Comparison of ENCODE assay signal across 14 cellular contexts in the genomic region with DNA sequence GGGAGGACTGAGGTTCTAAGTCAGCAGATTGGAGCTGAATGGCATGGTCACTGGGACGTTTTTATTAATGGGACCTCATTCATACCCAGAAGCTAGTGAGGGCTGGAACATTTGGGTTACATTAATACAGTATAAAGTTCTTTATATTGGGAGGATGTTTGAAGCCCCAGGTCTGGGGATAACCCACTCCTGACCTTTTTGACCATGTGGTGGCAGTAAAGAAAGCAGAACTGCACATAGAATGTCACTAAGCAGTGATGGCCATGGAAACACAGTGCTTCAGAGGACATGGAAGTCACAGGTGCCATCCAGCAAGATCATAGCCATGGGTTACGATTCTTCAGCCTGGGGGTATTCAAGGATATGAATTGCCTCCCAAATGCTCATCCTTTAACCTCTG.
DNase-seq lines count a peak whose midpoint lies in the region; ATAC-seq, FAIRE-seq and TF ChIP-seq lines count a peak whose summit lies in the region.
"Had no signal": no experiment of that assay in that cellular context is flagged by ENCODE, and none has a peak within 500 bp of the region (broad histone marks: within the 10 kb centered on the region; RNA-seq: fewer than 3 reads in every experiment).

No MANE protein-coding gene starts in this region.

- no peaks in the 10 kb centered on the region for H3K4me1 ChIP-seq in GM12878 (ENCODE audit: control insufficient read depth, insufficient read depth, low read length)
- no peaks in the 10 kb centered on the region for H3K4me1 ChIP-seq in upper lobe of left lung

- no peak for DNase-seq in GM12878 (ENCODE audit: low read depth, low spot score)
- DNase-seq in upper lobe of left lung: no peak
- no peak for DNase-seq in DMS153 treated with DMSO at 0.1 percent for 48 hours (lab: John Stamatoyannopoulos, UW; ENCODE audit: unreplicated experiment)
- DNase-seq in NCI-H774 (lab: John Stamatoyannopoulos, UW): no peak
- DNase-seq: activated B cell treated with CpG ODN at 0.5 μM for 24 hours; activated CD8-positive, alpha-beta memory T cell treated with anti-CD3 and anti-CD28 coated beads, Interleukin-2, amount 50 U/mL, for 48 hours; kidney glomerular epithelial cell; NCI-H187; SK-N-SH had no signal

- H3K27me3 ChIP-seq in GM12878 (replicated peaks in 1 of 2; ENCODE audit: control insufficient read depth in 2 of 2, insufficient read depth in 2 of 2, low read length in 1 of 2): no peaks in the 10 kb centered on the region; a peak in 1 of 4 replicates
- no peaks in the 10 kb centered on the region for H3K27me3 ChIP-seq in upper lobe of left lung

- no peak overlapping the region for H3K27ac ChIP-seq in 22Rv1
- no peak overlapping the region for H3K27ac ChIP-seq in GM12878 (ENCODE audit: control insufficient read depth, insufficient read depth)
- no peak overlapping the region for H3K27ac ChIP-seq in upper lobe of left lung

- TF ChIP-seq CTCF in 22Rv1 (IDR thresholded peaks at IDR 0.05) (peak; percentile 21), GM12878 (IDR thresholded peaks at IDR 0.05 in 2 of 3, conservative IDR thresholded peaks at IDR 0.05 in 1 of 3; ENCODE audit: control insufficient read depth in 2 of 3, extremely low read depth in 1 of 3, insufficient read depth in 1 of 3, low read depth in 3 of 3, low read length in 3 of 3) (peak in 1 of 3 experiments; percentile 42; a peak in 3 of 6 replicates), upper lobe of left lung (IDR thresholded peaks at IDR 0.05) (no peak)

- no peak overlapping the region for H2AFZ ChIP-seq in GM12878 (ENCODE audit: control insufficient read depth, low read depth, low read length)

- in situ Hi-C loops in GM12878 (cut with MboI): no loop called here

- H3K4me2 ChIP-seq in GM12878 (ENCODE audit: control insufficient read depth, insufficient read depth): no peak overlapping the region
- H3K4me2 ChIP-seq: SK-N-SH had no signal

- FAIRE-seq in GM12878 (lab: Jason Lieb, UNC): no peak
- FAIRE-seq: D721Med had no signal

- H3K9ac ChIP-seq in GM12878 (ENCODE audit: control insufficient read depth, insufficient read depth, low read length): no peak overlapping the region
- H3K9ac ChIP-seq: SK-N-SH had no signal

- SMC1A ChIA-PET in GM12878 (lab: Charles Lee; ENCODE audit: uncharacterized antibody, unreplicated experiment): interaction anchor here (1.1 to 1.7 kb wide), 3 partner anchors 11 to 701 kb away, joined by 3 to 8 read pairs (median 5); no protein-coding TSS in a partner anchor

- RAD21 ChIA-PET in GM12878 (lab: Charles Lee; ENCODE audit: unreplicated experiment): no interaction called here

- no peaks in the 10 kb centered on the region for H3K36me3 ChIP-seq in GM12878 (ENCODE audit: control insufficient read depth in 2 of 2, insufficient read depth in 2 of 2, low read length in 1 of 2)
- no peaks in the 10 kb centered on the region for H3K36me3 ChIP-seq in upper lobe of left lung

- no TSS peak for BruUV-seq in GM12878 (replicated peaks; lab: Mats Ljungman, UMichigan)

- CTCF ChIA-PET in GM12878 (lab: Yijun Ruan, JAX): interaction anchor here (0.7 to 2.5 kb wide), 3 partner anchors 112 to 237 kb away, joined by 3 to 14 read pairs (median 3); no protein-coding TSS in a partner anchor

- peak; percentile 44 for TF ChIP-seq RAD21 in GM12878 (IDR thresholded peaks at IDR 0.05; ENCODE audit: insufficient read depth, low read depth, low read length)

- H3K9me3 ChIP-seq in GM12878 (replicated peaks; ENCODE audit: control insufficient read depth, insufficient read depth, low read length) (no peaks in the 10 kb centered on the region), upper lobe of left lung (no peaks in the 10 kb centered on the region)
- H3K9me3 ChIP-seq: SK-N-SH had no signal

- intact Hi-C loops in GM12878 (cut with micrococcal nuclease; ENCODE audit: unreplicated experiment): loop anchor here (5.0 to 10.0 kb wide), 2 partner anchors 171 to 239 kb away; no protein-coding TSS in a partner anchor

- TF ChIP-seq EP300 in GM12878 (IDR thresholded peaks at IDR 0.05; ENCODE audit: borderline replicate concordance in 1 of 2, control insufficient read depth in 1 of 2, low read depth in 2 of 2, low read length in 2 of 2) (no peak), upper lobe of left lung (IDR thresholded peaks at IDR 0.05) (no peak)

- no peak for TF ChIP-seq POLR2A in GM12878 (IDR thresholded peaks at IDR 0.05; ENCODE audit: low read depth, low read length)
- TF ChIP-seq POLR2A in upper lobe of left lung (IDR thresholded peaks at IDR 0.05): no peak

- 4% methylated on average over 2 of the region's 2 CpGs for WGBS in GM12878 (ENCODE audit: insufficient coverage, insufficient replicate concordance, low lambda C conversion rate, missing lambda C conversion rate)
- 68 to 71% methylated on average over 2 of the region's 2 CpGs for WGBS in upper lobe of left lung, 2 donors

- H3K4me3 ChIP-seq in GM12878: no peak overlapping the region
- H3K4me3 ChIP-seq in upper lobe of left lung: no peak overlapping the region

- H4K20me1 ChIP-seq in GM12878 (ENCODE audit: control insufficient read depth, insufficient read depth): no peaks in the 10 kb centered on the region

- peak; percentile 70 for ATAC-seq in GM18867 (IDR thresholded peaks at IDR 0.05; ENCODE audit: unreplicated experiment)
- peak; percentile 53 for ATAC-seq in HG03442 (IDR thresholded peaks at IDR 0.05; ENCODE audit: unreplicated experiment)
- ATAC-seq in GM12878: peak; percentile 76
- no peak for ATAC-seq in HG02588 (IDR thresholded peaks at IDR 0.05; ENCODE audit: unreplicated experiment)
- no peak for ATAC-seq in upper lobe of left lung (ENCODE audit: low FRiP score in 2 of 2)

- no peaks in the 10 kb centered on the region for H3K79me2 ChIP-seq in GM12878 (ENCODE audit: control insufficient read depth, insufficient read depth, low read length)

- POLR2A ChIA-PET in GM12878 (lab: Charles Lee): no interaction called here

TF ChIP-seq in GM12878, 131 proteins besides CTCF, POLR2A, EP300 and RAD21:
- TF ChIP-seq ZNF274 (IDR thresholded peaks at IDR 0.05; ENCODE audit: insufficient read depth, insufficient read length) (no peak), SPI1 (IDR thresholded peaks at IDR 0.05; ENCODE audit: borderline replicate concordance, insufficient read depth, low read depth, low read length) (peak; percentile 14; the same call in 1 of the 2 replicates), SMC3 (IDR thresholded peaks at IDR 0.05; ENCODE audit: borderline replicate concordance, low read length) (peak; percentile 16; the same call in 1 of the 2 replicates)

Comparison
In these comparisons a context has a peak if more than half of its experiments do, and no peak if none do; other contexts are left out.
1. ATAC-seq: peak in GM18867 (single experiment), HG03442 (single experiment) and GM12878 (single experiment); none in HG02588 (single experiment) and upper lobe of left lung (0 of 2).